In genomic region chr4:147371661-147372060, GRCh38 we compare ENCODE assay signal across 20 cellular contexts.
DNase-seq lines count a peak whose midpoint lies in the region; TF ChIP-seq lines count a peak whose summit lies in the region.
"Had no signal": no experiment of that assay in that cellular context is flagged by ENCODE, and none has a peak within 500 bp of the region (broad histone marks: within the 10 kb centered on the region; RNA-seq: fewer than 3 reads in every experiment).

No MANE protein-coding gene starts in this region.

- no peaks in the 10 kb centered on the region for H3K4me1 ChIP-seq in testis
- H3K4me1 ChIP-seq: neural progenitor cell had no signal

- H3K4me3 Mint-ChIP-seq in chondrocyte (ENCODE audit: unreplicated experiment): no peak overlapping the region
- H3K4me3 Mint-ChIP-seq: activated B cell treated with CpG ODN at 0.5 μM for 24 hours, neural progenitor cell, T-cell had no signal

- in situ Hi-C loops in Caki2 (cut with HindIII; ENCODE audit: low pct_unique_long_range_greater_than_20kb, low sequenced_read_pairs): no loop called here

- intact Hi-C loops in testis (cut with DNase I; ENCODE audit: low total_unique reads): no loop called here

- peaks cover 3% of the 10 kb centered on the region for H3K36me3 Mint-ChIP-seq in chondrocyte (ENCODE audit: low read depth)
- H3K36me3 Mint-ChIP-seq: neural progenitor cell, T-cell had no signal

- peak; percentile 52 for DNase-seq in Caki2 (ENCODE audit: low read depth)
- DNase-seq in M059J (ENCODE audit: low read depth): peak; percentile 85
- DNase-seq in chondrocyte (ENCODE audit: low spot score): no peak
- peak; percentile 77 for DNase-seq in kidney glomerular epithelial cell (lab: John Stamatoyannopoulos, UW)
- no peak for DNase-seq in SIG-M5 treated with dmso at 0.1 percent for 504 hours (lab: John Stamatoyannopoulos, UW; ENCODE audit: unreplicated experiment)
- no peak for DNase-seq in testis
- DNase-seq in T1000 (lab: John Stamatoyannopoulos, UW): no peak
- DNase-seq in T-helper 2 cell: no peak
- DNase-seq: activated B cell treated with CpG ODN at 0.5 μM for 24 hours; activated gamma-delta T cell; aorta; dorsolateral prefrontal cortex; GOT3; mesendoderm; NCI-H2029 treated with DMSO at 0.1 percent for 48 hours; NCI-H524; right cardiac atrium; stimulated activated CD4-positive, alpha-beta T cell treated with anti-CD3 and anti-CD28 coated beads, Interleukin-1b, Interleukin-23, amount 100 ng/mL, for 48 hours; T-cell had no signal

- peak overlapping the region; percentile 33 for H3K27ac Mint-ChIP-seq in chondrocyte (ENCODE audit: unreplicated experiment)
- H3K27ac Mint-ChIP-seq: activated B cell treated with CpG ODN at 0.5 μM for 24 hours, neural progenitor cell, T-cell had no signal

- no peak overlapping the region for H3K27ac ChIP-seq in testis
- H3K27ac ChIP-seq: dorsolateral prefrontal cortex, neural progenitor cell had no signal

- H3K9me3 ChIP-seq in testis: no peaks in the 10 kb centered on the region

- TF ChIP-seq POLR2A in testis (IDR thresholded peaks at IDR 0.05): no peak

- H3K4me1 Mint-ChIP-seq in chondrocyte (ENCODE audit: low read depth): peaks cover 46% of the 10 kb centered on the region
- H3K4me1 Mint-ChIP-seq: activated B cell treated with CpG ODN at 0.5 μM for 24 hours, neural progenitor cell, T-cell had no signal

- H3K27me3 ChIP-seq in testis: no peaks in the 10 kb centered on the region
- H3K27me3 ChIP-seq: dorsolateral prefrontal cortex, neural progenitor cell had no signal

- TF ChIP-seq CTCF in chondrocyte (IDR thresholded peaks at IDR 0.05) (no peak), testis (IDR thresholded peaks at IDR 0.05) (no peak)

- H3K9me3 Mint-ChIP-seq in chondrocyte (ENCODE audit: low read depth): peaks cover 26% of the 10 kb centered on the region
- H3K9me3 Mint-ChIP-seq: neural progenitor cell, T-cell had no signal

- H3K36me3 ChIP-seq in testis (ENCODE audit: low read depth, missing control alignments): no peaks in the 10 kb centered on the region
- H3K36me3 ChIP-seq: neural progenitor cell had no signal

- no peak overlapping the region for H3K4me3 ChIP-seq in testis
- H3K4me3 ChIP-seq: dorsolateral prefrontal cortex, neural progenitor cell had no signal

- H3K27me3 Mint-ChIP-seq in chondrocyte (ENCODE audit: low read depth): no peaks in the 10 kb centered on the region
- H3K27me3 Mint-ChIP-seq: activated B cell treated with CpG ODN at 0.5 μM for 24 hours, T-cell had no signal

Comparison
In these comparisons a context has a peak if more than half of its experiments do, and no peak if none do; other contexts are left out.
1. DNase-seq: peak in Caki2 (single experiment), M059J (single experiment) and kidney glomerular epithelial cell (single experiment); none in chondrocyte (single experiment), SIG-M5 treated with dmso at 0.1 percent for 504 hours (single experiment), testis (single experiment), T1000 (single experiment) and T-helper 2 cell (0 of 5).